In the genomic region with DNA sequence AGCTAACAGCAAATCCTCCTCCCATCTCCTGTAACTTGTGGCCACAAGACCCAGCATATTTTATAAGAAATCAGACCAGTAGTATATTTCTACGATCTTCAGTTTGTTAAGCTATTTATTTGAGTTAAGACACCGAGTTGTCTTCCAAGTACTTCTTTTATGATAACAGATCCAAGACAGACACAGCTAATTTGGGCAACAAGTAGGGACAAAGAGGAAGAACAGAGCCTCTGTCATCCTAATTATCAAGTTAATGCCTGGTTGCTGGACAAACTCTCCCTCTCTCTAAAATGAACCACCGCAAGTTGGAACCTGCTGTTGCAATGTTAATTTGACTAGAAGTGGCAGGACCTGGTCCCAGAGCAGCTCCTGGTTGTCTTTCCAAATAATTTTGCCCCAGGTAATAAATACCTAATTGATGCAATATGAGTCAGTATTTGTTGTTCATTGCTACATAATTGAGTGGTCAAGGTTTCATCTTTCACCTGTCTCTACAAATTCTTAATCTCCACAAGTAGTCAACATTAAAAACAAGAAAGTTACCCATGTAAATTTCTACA, we compare ENCODE assay signal across 21 cellular contexts.
DNase-seq lines count a peak whose midpoint lies in the region; ATAC-seq, FAIRE-seq and TF ChIP-seq lines count a peak whose summit lies in the region.
"Had no signal": no experiment of that assay in that cellular context is flagged by ENCODE, and none has a peak within 500 bp of the region (broad histone marks: within the 10 kb centered on the region; RNA-seq: fewer than 3 reads in every experiment).

No MANE protein-coding gene starts in this region.

- no peak overlapping the region for H4K12ac ChIP-seq in trophoblast cell (ENCODE audit: low read depth, low read length)

- H3K4me2 ChIP-seq in PC-3 (ENCODE audit: low read length) = peak overlapping the region; percentile 21
- H3K4me2 ChIP-seq in trophoblast cell (ENCODE audit: low read length) = no peak overlapping the region
- H3K4me2 ChIP-seq: KMS-11 had no signal

- H3K36me3 ChIP-seq in PC-3 (ENCODE audit: low read depth, low read length) = no peaks in the 10 kb centered on the region
- H3K36me3 ChIP-seq in bronchial epithelial cell (ENCODE audit: control insufficient read depth, insufficient read depth, low read length) = no peaks in the 10 kb centered on the region
- no peaks in the 10 kb centered on the region for H3K36me3 ChIP-seq in trophoblast cell (ENCODE audit: control insufficient read depth in 1 of 2, insufficient read depth in 2 of 2, low read length in 2 of 2)
- no peaks in the 10 kb centered on the region for H3K36me3 ChIP-seq in thyroid gland
- H3K36me3 ChIP-seq: HAP-1 had no signal

- no peak overlapping the region for H3K27ac ChIP-seq in PC-3 (ENCODE audit: low read length)
- no peak overlapping the region for H3K27ac ChIP-seq in trophoblast cell (ENCODE audit: low read depth, low read length)
- H3K27ac ChIP-seq in thyroid gland = no peak overlapping the region
- H3K27ac ChIP-seq: KMS-11 had no signal

- H2BK12ac ChIP-seq in trophoblast cell (ENCODE audit: low read length) = no peak overlapping the region

- H3K14ac ChIP-seq in trophoblast cell (ENCODE audit: low read length) = no peak overlapping the region

- WGBS in trophoblast cell (ENCODE audit: extremely low coverage, insufficient coverage, insufficient read length) = no CpG with 5 or more reads among the region's 3 CpGs
- WGBS in thyroid gland, 2 donors = 84 to 92% methylated on average over 3 of the region's 3 CpGs

- no peaks in the 10 kb centered on the region for H3K27me3 ChIP-seq in PC-3 (ENCODE audit: low read length)
- no peaks in the 10 kb centered on the region for H3K27me3 ChIP-seq in bronchial epithelial cell (ENCODE audit: control insufficient read depth, insufficient read depth, low read length)
- H3K27me3 ChIP-seq in trophoblast cell (ENCODE audit: insufficient read depth, low read length) = no peaks in the 10 kb centered on the region
- H3K27me3 ChIP-seq in thyroid gland = no peaks in the 10 kb centered on the region

- POLR2A ChIA-PET in PC-3 (lab: Charles Lee; ENCODE audit: unreplicated experiment) = no interaction called here

- H3K23ac ChIP-seq in trophoblast cell (ENCODE audit: low read length) = no peak overlapping the region

- H3K18ac ChIP-seq in trophoblast cell (ENCODE audit: low read length) = no peak overlapping the region

- no peak overlapping the region for H4K91ac ChIP-seq in trophoblast cell (ENCODE audit: low read depth, low read length)

- H3K9me3 ChIP-seq in PC-3 (ENCODE audit: low read length) (no peaks in the 10 kb centered on the region), trophoblast cell (ENCODE audit: insufficient read depth, low read depth, low read length) (no peaks in the 10 kb centered on the region), thyroid gland (no peaks in the 10 kb centered on the region)
- H3K9me3 ChIP-seq: HAP-1 had no signal

- H3K9me2 ChIP-seq in PC-3 (replicated peaks; ENCODE audit: low read length) = no peaks in the 10 kb centered on the region

- H2BK5ac ChIP-seq in trophoblast cell (ENCODE audit: low read depth, low read length, poor library complexity) = no peak overlapping the region

- DNase-seq in NCI-H1105 (lab: John Stamatoyannopoulos, UW) (peak; percentile 33), PC-3 (peak; percentile 76), bronchial epithelial cell (ENCODE audit: low read depth) (peak; percentile 93), trophoblast cell (peak; percentile 10 to 70), thyroid gland (no peak), urothelium cell line (ENCODE audit: low spot score) (no peak), HK-2 (ENCODE audit: unreplicated experiment) (no peak)
- DNase-seq: ACHN, AML-193, COR-L47, DMS153, MM.1S, NCI-H1092 treated with DMSO at 0.1 percent for 48 hours, NCI-H1694 treated with DMSO at 0.1 percent for 48 hours, NCI-H446, NCI-H748 treated with DMSO at 0.1 percent for 48 hours, T-helper 1 cell had no signal

- H3K4me3 ChIP-seq in PC-3 (ENCODE audit: low read length) = no peak overlapping the region
- no peak overlapping the region for H3K4me3 ChIP-seq in bronchial epithelial cell (ENCODE audit: low read depth, low read length)
- no peak overlapping the region for H3K4me3 ChIP-seq in trophoblast cell (ENCODE audit: low read depth, low read length)
- no peak overlapping the region for H3K4me3 ChIP-seq in thyroid gland (replicated peaks in 1 of 3)
- H3K4me3 ChIP-seq: HAP-1, SK-N-MC had no signal

- no peak overlapping the region for H4K8ac ChIP-seq in trophoblast cell (ENCODE audit: low read depth, low read length)

- no peak overlapping the region for H3K9ac ChIP-seq in PC-3 (ENCODE audit: low read length)
- H3K9ac ChIP-seq in trophoblast cell (ENCODE audit: low read length) = no peak overlapping the region
- H3K9ac ChIP-seq: KMS-11 had no signal

- no peaks in the 10 kb centered on the region for H4K20me1 ChIP-seq in PC-3 (ENCODE audit: low read length)

- no peak overlapping the region for H2AK5ac ChIP-seq in trophoblast cell (ENCODE audit: low read length)

- H2AFZ ChIP-seq in PC-3 (ENCODE audit: low read length) (no peak overlapping the region), trophoblast cell (ENCODE audit: insufficient read depth, low read length, poor library complexity) (no peak overlapping the region)

- no peaks in the 10 kb centered on the region for H3K79me1 ChIP-seq in trophoblast cell (ENCODE audit: low read length)

- no peak overlapping the region for H2BK120ac ChIP-seq in trophoblast cell (ENCODE audit: insufficient read depth, low read length, poor library complexity)

- TF ChIP-seq CTCF in PC-3 (conservative IDR thresholded peaks at IDR 0.05; ENCODE audit: low read depth, low read length) (no peak), bronchial epithelial cell (IDR thresholded peaks at IDR 0.05; ENCODE audit: insufficient read depth, low read length, severe bottlenecking) (no peak), thyroid gland (IDR thresholded peaks at IDR 0.05) (no peak)

- no peaks in the 10 kb centered on the region for H3K79me2 ChIP-seq in PC-3 (ENCODE audit: low read length)
- H3K79me2 ChIP-seq in trophoblast cell (ENCODE audit: control insufficient read depth, insufficient read depth, low read length, poor library complexity) = no peaks in the 10 kb centered on the region

- no peak for TF ChIP-seq POLR2A in thyroid gland (IDR thresholded peaks at IDR 0.05)

- no peak for FAIRE-seq in bronchial epithelial cell (lab: Jason Lieb, UNC)
- no peak for FAIRE-seq in urothelium cell line (lab: Jason Lieb, UNC)

- no peak overlapping the region for H3K4ac ChIP-seq in trophoblast cell (ENCODE audit: low read depth, low read length)

- H3F3A ChIP-seq in PC-3 (ENCODE audit: low read length, unreplicated experiment) = no peaks in the 10 kb centered on the region

- H3K4me1 ChIP-seq in PC-3 (ENCODE audit: insufficient read depth, low read length) (peaks cover 10% of the 10 kb centered on the region), trophoblast cell (ENCODE audit: control insufficient read depth in 1 of 2, insufficient read depth in 2 of 2, low read length in 2 of 2) (no peaks in the 10 kb centered on the region), thyroid gland (no peaks in the 10 kb centered on the region)

- CTCF ChIA-PET in PC-3 (lab: Charles Lee) = no interaction called here

- ATAC-seq in PC-3 = peak; percentile 69
- ATAC-seq: Right ventricle myocardium inferior had no signal

- no TSS peak for BruUV-seq in PC-3 (replicated peaks; lab: Mats Ljungman, UMichigan)

- intact Hi-C loops in PC-3 (cut with micrococcal nuclease) = no loop called here
- intact Hi-C loops in thyroid gland (cut with DNase I) = no loop called here

Comparison
In these comparisons a context has a peak if more than half of its experiments do, and no peak if none do; other contexts are left out.
1. DNase-seq: peak in NCI-H1105 (single experiment), PC-3 (single experiment), bronchial epithelial cell (single experiment) and trophoblast cell (2 of 2); none in thyroid gland (0 of 2), urothelium cell line (single experiment) and HK-2 (single experiment).